27 cellular contexts compared by ENCODE assay signal in the genomic region with DNA sequence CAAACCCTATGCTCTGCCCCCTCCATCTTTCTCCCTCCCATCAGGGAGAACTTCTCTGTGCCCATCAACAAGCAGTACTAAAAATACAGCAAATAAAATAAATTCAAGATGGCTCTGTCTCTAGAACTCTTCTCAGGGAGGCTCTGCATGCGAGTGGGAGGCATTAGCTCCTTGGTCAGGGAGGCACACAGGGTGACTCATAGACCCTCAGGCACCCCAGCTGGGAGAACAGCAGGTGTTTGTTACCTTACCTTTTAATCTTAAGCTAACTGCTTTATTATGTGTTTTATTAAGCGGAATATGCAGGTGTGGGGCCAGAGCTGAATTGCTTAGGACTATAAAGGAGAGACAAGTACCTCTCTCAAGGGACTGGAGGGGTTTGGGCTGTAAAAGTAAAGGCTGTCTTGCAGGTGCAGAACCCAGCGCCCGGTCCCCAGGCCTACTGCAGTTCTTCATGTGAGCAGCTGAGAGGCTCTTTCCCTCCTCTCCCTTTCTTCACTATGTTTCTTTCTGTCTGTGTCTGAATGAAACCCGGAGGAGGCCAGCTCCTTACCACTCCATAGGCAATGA. TPM values are rescaled to one million over a fixed set of nuclear protein-coding genes. Genes with fewer than 3 reads are reported as not detected.
DNase-seq lines count a peak whose midpoint lies in the region; ATAC-seq and TF ChIP-seq lines count a peak whose summit lies in the region.
"Had no signal": no experiment of that assay in that cellular context is flagged by ENCODE, and none has a peak within 500 bp of the region (broad histone marks: within the 10 kb centered on the region; RNA-seq: fewer than 3 reads in every experiment).

No MANE protein-coding gene starts in this region.

- H3K4me2 ChIP-seq in H9 (ENCODE audit: insufficient read depth, insufficient read length, low read length) = no peak overlapping the region

- no peak overlapping the region for H3K56ac ChIP-seq in H9 (ENCODE audit: insufficient read length, low read depth, low read length)

- H4K5ac ChIP-seq in H9 (ENCODE audit: insufficient read length, low read depth, low read length) = no peak overlapping the region

- H3K4me3 Mint-ChIP-seq in H9 = no peak overlapping the region
- H3K4me3 Mint-ChIP-seq in activated T-helper 17 cell treated with anti-CD3 and anti-CD28 coated beads, Interleukin-2, amount 50 U/mL, for 72 hours = no peak overlapping the region
- H3K4me3 Mint-ChIP-seq: activated CD4-positive, alpha-beta T cell treated with anti-CD3 and anti-CD28 coated beads, Interleukin-2, amount 10 ng/mL, durations not matched to agents 24 days and 14 days; activated naive CD8-positive, alpha-beta T cell; CD4-positive, CD25-positive, alpha-beta regulatory T cell; stimulated activated naive B cell treated with anti-CD40 and anti-IgM and Interleukin-4, amounts not matched to agents 10 μg/mL and 1 μg/mL and 100 μg/mL, for 72 hours had no signal

- no peaks in the 10 kb centered on the region for H3K4me1 ChIP-seq in H9 (ENCODE audit: insufficient read depth, low read length)

- H3K4me1 Mint-ChIP-seq in H9 = peaks cover 7 to 23% of the 10 kb centered on the region in 2 experiments; a peak in 3 of 4 replicates
- H3K4me1 Mint-ChIP-seq in activated T-helper 17 cell treated with anti-CD3 and anti-CD28 coated beads, Interleukin-2, amount 50 U/mL, for 72 hours = no peaks in the 10 kb centered on the region
- H3K4me1 Mint-ChIP-seq: CD4-positive, CD25-positive, alpha-beta regulatory T cell; stimulated activated naive B cell treated with anti-CD40 and anti-IgM and Interleukin-4, amounts not matched to agents 10 μg/mL and 1 μg/mL and 100 μg/mL, for 72 hours had no signal

- H3K36me3 Mint-ChIP-seq in H9 (ENCODE audit: insufficient read depth in 1 of 3, low read depth in 3 of 3) = no peaks in the 10 kb centered on the region
- H3K36me3 Mint-ChIP-seq in activated T-helper 17 cell treated with anti-CD3 and anti-CD28 coated beads, Interleukin-2, amount 50 U/mL, for 72 hours (ENCODE audit: low read depth) = no peaks in the 10 kb centered on the region
- H3K36me3 Mint-ChIP-seq: activated naive CD8-positive, alpha-beta T cell; CD4-positive, CD25-positive, alpha-beta regulatory T cell; stimulated activated naive B cell treated with anti-CD40 and anti-IgM and Interleukin-4, amounts not matched to agents 10 μg/mL and 1 μg/mL and 100 μg/mL, for 72 hours had no signal

- H3K4me3 ChIP-seq in epithelial cell of esophagus (ENCODE audit: low read length) = no peak overlapping the region
- H3K4me3 ChIP-seq: skin epidermis had no signal

- H4K8ac ChIP-seq in H9 (replicated peaks; ENCODE audit: insufficient read length, low read depth, low read length) = no peak overlapping the region

- H3K27ac ChIP-seq in H9 (ENCODE audit: insufficient read length, low read depth, low read length) = no peak overlapping the region
- H3K27ac ChIP-seq: epithelial cell of prostate, skin epidermis, WERI-Rb-1 had no signal

- H2AK5ac ChIP-seq in H9 (ENCODE audit: insufficient read length, low read length) = no peak overlapping the region

- no peak overlapping the region for H3K4ac ChIP-seq in H9 (ENCODE audit: low read depth, low read length)

- no peak overlapping the region for H2BK12ac ChIP-seq in H9 (ENCODE audit: insufficient read length, low read depth, low read length)

- H3K27ac Mint-ChIP-seq in H9 = no peak overlapping the region
- H3K27ac Mint-ChIP-seq in activated T-helper 17 cell treated with anti-CD3 and anti-CD28 coated beads, Interleukin-2, amount 50 U/mL, for 72 hours = no peak overlapping the region
- H3K27ac Mint-ChIP-seq: activated CD4-positive, alpha-beta T cell treated with anti-CD3 and anti-CD28 coated beads, Interleukin-2, amount 10 ng/mL, durations not matched to agents 24 days and 14 days; activated naive CD8-positive, alpha-beta T cell; CD4-positive, CD25-positive, alpha-beta regulatory T cell; stimulated activated naive B cell treated with anti-CD40 and anti-IgM and Interleukin-4, amounts not matched to agents 10 μg/mL and 1 μg/mL and 100 μg/mL, for 72 hours had no signal

- no peaks in the 10 kb centered on the region for H3K79me2 ChIP-seq in H9 (ENCODE audit: insufficient read depth, low read length)

- no peaks in the 10 kb centered on the region for H3K23me2 ChIP-seq in H9 (ENCODE audit: insufficient read length, low read depth, low read length, poor library complexity, severe bottlenecking)

- H3K27me3 ChIP-seq in H9 (ENCODE audit: insufficient read depth, low read length) = no peaks in the 10 kb centered on the region

- no peaks in the 10 kb centered on the region for H4K20me1 ChIP-seq in H9 (ENCODE audit: control insufficient read depth, insufficient read depth, insufficient read length)

- no peak overlapping the region for H2BK20ac ChIP-seq in H9 (ENCODE audit: low read depth, low read length, poor library complexity, severe bottlenecking)

- peaks cover 2% of the 10 kb centered on the region; the same call in 1 of the 2 replicates for H3K27me3 Mint-ChIP-seq in H9 (ENCODE audit: low read depth)
- H3K27me3 Mint-ChIP-seq in activated T-helper 17 cell treated with anti-CD3 and anti-CD28 coated beads, Interleukin-2, amount 50 U/mL, for 72 hours = no peaks in the 10 kb centered on the region
- H3K27me3 Mint-ChIP-seq: activated CD4-positive, alpha-beta T cell treated with anti-CD3 and anti-CD28 coated beads, Interleukin-2, amount 10 ng/mL, durations not matched to agents 24 days and 14 days had no signal

- H3T11ph ChIP-seq in H9 (ENCODE audit: low read length) = no peak overlapping the region

- no peak overlapping the region for H2BK120ac ChIP-seq in H9 (ENCODE audit: low read depth, low read length, poor library complexity, severe bottlenecking)

- H3K18ac ChIP-seq in H9 (ENCODE audit: insufficient read length, low read depth, low read length) = no peak overlapping the region

- WGBS in H9 (ENCODE audit: extremely low coverage, insufficient read length, low lambda C conversion rate) = no CpG with 5 or more reads among the region's 5 CpGs

- H2BK5ac ChIP-seq in H9 (ENCODE audit: insufficient read length, low read length) = no peak overlapping the region

- DNase-seq in DMS153 (lab: John Stamatoyannopoulos, UW) (peak; percentile 11), H9 (peak; percentile 39), NCI-H345 (lab: John Stamatoyannopoulos, UW) (peak; percentile 75), epithelial cell of esophagus (ENCODE audit: low read depth) (peak; percentile 59)
- DNase-seq: activated CD4-positive, alpha-beta T cell treated with anti-CD3 and anti-CD28 coated beads, Interleukin-2, amount 10 ng/mL, durations not matched to agents 24 days and 14 days; activated CD8-positive, alpha-beta memory T cell treated with anti-CD3 and anti-CD28 coated beads for 24 hours; activated effector memory CD4-positive, alpha-beta T cell treated with Interleukin-2 at 50 U/mL for 16 hours; activated T-cell treated with anti-CD3 and anti-CD28 coated beads for 4 hours; AML-193; CD4-positive, CD25-positive, alpha-beta regulatory T cell; effector CD4-positive, alpha-beta T cell; EL; hypothalamus; KBM-7; MM.1S; NCI-H1105 treated with DMSO at 0.1 percent for 48 hours; NCI-H2171 treated with DMSO at 0.1 percent for 48 hours; NCI-H524 treated with DMSO at 0.1 percent for 48 hours; SIG-M5; stimulated activated naive B cell treated with anti-CD40 and anti-IgM and Interleukin-4, amounts not matched to agents 10 μg/mL and 1 μg/mL and 100 μg/mL, for 72 hours; WERI-Rb-1 had no signal

- TF ChIP-seq CTCF in H9 (conservative IDR thresholded peaks at IDR 0.05) (no peak), epithelial cell of esophagus (IDR thresholded peaks at IDR 0.05; ENCODE audit: insufficient read depth, low read depth, low read length, missing control alignments) (no peak)

- no peak overlapping the region for H2BK15ac ChIP-seq in H9 (ENCODE audit: low read depth, low read length)

- H3K23ac ChIP-seq in H9 (ENCODE audit: insufficient read length, low read depth, low read length) = no peak overlapping the region

- no peaks in the 10 kb centered on the region for H3K79me1 ChIP-seq in H9 (ENCODE audit: insufficient read depth, low read depth, low read length, poor library complexity, severe bottlenecking)

- H3K9me3 ChIP-seq in H9 (ENCODE audit: control insufficient read depth, low read depth, low read length) = no peaks in the 10 kb centered on the region

- ATAC-seq in HG03432 (IDR thresholded peaks at IDR 0.05; ENCODE audit: unreplicated experiment) = no peak
- no peak for ATAC-seq in activated T-helper 17 cell treated with anti-CD3 and anti-CD28 coated beads, Interleukin-2, amount 50 U/mL, for 72 hours (replicated peaks)
- no peak for ATAC-seq in activated CD4-positive, CD25-positive, alpha-beta regulatory T cell treated with anti-CD3 and anti-CD28 coated beads, Interleukin-2, amount 50 U/mL, for 24 hours
- ATAC-seq: stimulated activated naive B cell treated with anti-CD40 and anti-IgM and Interleukin-4, amounts not matched to agents 10 μg/mL and 1 μg/mL and 100 μg/mL, for 72 hours had no signal

- no peak overlapping the region for H4K91ac ChIP-seq in H9 (ENCODE audit: insufficient read length, low read depth, low read length)

- H3K14ac ChIP-seq in H9 (ENCODE audit: insufficient read depth, low read length) = no peak overlapping the region

- H3K9me3 Mint-ChIP-seq in H9 = no peaks in the 10 kb centered on the region
- no peaks in the 10 kb centered on the region for H3K9me3 Mint-ChIP-seq in activated T-helper 17 cell treated with anti-CD3 and anti-CD28 coated beads, Interleukin-2, amount 50 U/mL, for 72 hours
- H3K9me3 Mint-ChIP-seq: activated CD4-positive, alpha-beta T cell treated with anti-CD3 and anti-CD28 coated beads, Interleukin-2, amount 10 ng/mL, durations not matched to agents 24 days and 14 days had no signal

- no peak overlapping the region for H3K9ac ChIP-seq in H9 (ENCODE audit: extremely low read depth, insufficient read length, low read length)

- no peak overlapping the region for H2AFZ ChIP-seq in H9 (ENCODE audit: low read length)

RNA-seq across cellular contexts. Expression of gene CSNK2A3, which starts 20.8 kb away (rescaled TPM):
- total RNA-seq in H9 (2021) = 1.7 TPM in 2 replicates
- total RNA-seq in activated T-helper 17 cell treated with anti-CD3 and anti-CD28 coated beads, Interleukin-2, amount 50 U/mL, for 72 hours = 1 to 10 TPM in 1 of 2 donors, under 1 TPM in 1; 0.85 to 1.7 TPM
- total RNA-seq: CD4-positive, CD25-positive, alpha-beta regulatory T cell had no signal

Comparison
In these comparisons a context has a peak if more than half of its experiments do, and no peak if none do; other contexts are left out.
1. DNase-seq: peak in every context shown above with its lines; median percentile 75 in NCI-H345; 59 in epithelial cell of esophagus; 39 in H9; 11 in DMS153.